In genomic region chr10:15169555-15170407, GRCh38 we compare ENCODE assay signal across 7 cellular contexts. TPM values are rescaled to one million over a fixed set of nuclear protein-coding genes. Genes with fewer than 3 reads are reported as not detected.
A peak's percentile ranks its signal among the peaks of the same experiment; 100 is the strongest.
DNase-seq lines count a peak whose midpoint lies in the region; ATAC-seq and TF ChIP-seq lines count a peak whose summit lies in the region.

No MANE protein-coding gene starts in this region.

- no peak for TF ChIP-seq CTCF in nephron progenitor cell (IDR thresholded peaks at IDR 0.05)

- DNase-seq in NCI-H510A treated with DMSO at 0.1 percent for 48 hours (lab: John Stamatoyannopoulos, UW) (peak; percentile 9), activated T-cell treated with anti-CD3 and anti-CD28 coated beads for 24 hours (ENCODE audit: low read depth) (peak; percentile 38), left colon (peak; percentile 18 to 32), SIG-M5 treated with dmso at 0.1 percent for 504 hours (lab: John Stamatoyannopoulos, UW; ENCODE audit: unreplicated experiment) (no peak), nephron progenitor cell (no peak)
- peak; percentile 38 to 44 for DNase-seq in stimulated activated naive CD8-positive, alpha-beta T cell treated with anti-CD3 and anti-CD28 coated beads, Interleukin-15, amount 100 ng/mL, for 72 hours

- no peaks in the 10 kb centered on the region for H3K9me3 Mint-ChIP-seq in stimulated activated naive CD8-positive, alpha-beta T cell treated with anti-CD3 and anti-CD28 coated beads, Interleukin-15, amount 100 ng/mL, for 72 hours
- no peaks in the 10 kb centered on the region for H3K9me3 Mint-ChIP-seq in nephron progenitor cell

- H3K27me3 Mint-ChIP-seq in stimulated activated naive CD8-positive, alpha-beta T cell treated with anti-CD3 and anti-CD28 coated beads, Interleukin-15, amount 100 ng/mL, for 72 hours: no peaks in the 10 kb centered on the region
- H3K27me3 Mint-ChIP-seq in nephron progenitor cell (ENCODE audit: low read depth, poor library complexity): peaks cover 7% of the 10 kb centered on the region

- H3K27ac Mint-ChIP-seq in stimulated activated naive CD8-positive, alpha-beta T cell treated with anti-CD3 and anti-CD28 coated beads, Interleukin-15, amount 100 ng/mL, for 72 hours: peak overlapping the region; percentile 70 to 94
- H3K27ac Mint-ChIP-seq in nephron progenitor cell: no peak overlapping the region

- ATAC-seq in left colon (no peak), HG03280 (IDR thresholded peaks at IDR 0.05; ENCODE audit: unreplicated experiment) (no peak)
- ATAC-seq in stimulated activated naive CD8-positive, alpha-beta T cell treated with anti-CD3 and anti-CD28 coated beads, Interleukin-15, amount 100 ng/mL, for 72 hours: peak; percentile 16

- peak overlapping the region; percentile 77 to 80 for H3K4me3 Mint-ChIP-seq in stimulated activated naive CD8-positive, alpha-beta T cell treated with anti-CD3 and anti-CD28 coated beads, Interleukin-15, amount 100 ng/mL, for 72 hours
- H3K4me3 Mint-ChIP-seq in nephron progenitor cell: no peak overlapping the region

- intact Hi-C loops in left colon (cut with DNase I, micrococcal nuclease): no loop called here

- no peaks in the 10 kb centered on the region for H3K36me3 Mint-ChIP-seq in nephron progenitor cell (ENCODE audit: low read depth)

- H3K4me1 Mint-ChIP-seq in stimulated activated naive CD8-positive, alpha-beta T cell treated with anti-CD3 and anti-CD28 coated beads, Interleukin-15, amount 100 ng/mL, for 72 hours: peaks cover 57% of the 10 kb centered on the region
- H3K4me1 Mint-ChIP-seq in nephron progenitor cell: peaks cover 44% of the 10 kb centered on the region

RNA-seq across cellular contexts. Expression of gene NMT2, which starts 1.3 kb away (rescaled TPM):
- total RNA-seq in left colon: 10 to 100 TPM; 19.1 to 21.3 TPM

Comparison
In these comparisons a context has a peak if more than half of its experiments do, and no peak if none do; other contexts are left out.
1. DNase-seq: peak in NCI-H510A treated with DMSO at 0.1 percent for 48 hours (single experiment), activated T-cell treated with anti-CD3 and anti-CD28 coated beads for 24 hours (single experiment), left colon (2 of 2) and stimulated activated naive CD8-positive, alpha-beta T cell treated with anti-CD3 and anti-CD28 coated beads, Interleukin-15, amount 100 ng/mL, for 72 hours (2 of 2); none in SIG-M5 treated with dmso at 0.1 percent for 504 hours (single experiment) and nephron progenitor cell (single experiment).